Comparison of ENCODE assay signal across 23 cellular contexts in genomic region chr11:11915625-11916024, GRCh38.
DNase-seq lines count a peak whose midpoint lies in the region; ATAC-seq, FAIRE-seq and TF ChIP-seq lines count a peak whose summit lies in the region.
"Had no signal": no experiment of that assay in that cellular context is flagged by ENCODE, and none has a peak within 500 bp of the region (broad histone marks: within the 10 kb centered on the region; RNA-seq: fewer than 3 reads in every experiment).

No MANE protein-coding gene starts in this region.

- H3K27me3 ChIP-seq in HepG2 (ENCODE audit: control insufficient read depth in 1 of 2, insufficient read depth in 2 of 2, low read length in 2 of 2) (no peaks in the 10 kb centered on the region), right lobe of liver (no peaks in the 10 kb centered on the region)
- no peaks in the 10 kb centered on the region for H3K27me3 ChIP-seq in CD4-positive, alpha-beta T cell (ENCODE audit: control insufficient read depth, insufficient read depth, low read length)
- H3K27me3 ChIP-seq: BE2C, BLaER1 had no signal

- no peak overlapping the region for H3K4me2 ChIP-seq in HepG2 (ENCODE audit: low read depth, low read length)
- H3K4me2 ChIP-seq: BLaER1 had no signal

- H3K9me3 ChIP-seq in HepG2 (ENCODE audit: low read length) (no peaks in the 10 kb centered on the region), right lobe of liver (no peaks in the 10 kb centered on the region), T-helper 17 cell (ENCODE audit: control insufficient read depth, low read length, poor library complexity, severe bottlenecking) (no peaks in the 10 kb centered on the region)
- no peaks in the 10 kb centered on the region for H3K9me3 ChIP-seq in CD4-positive, alpha-beta T cell (ENCODE audit: control insufficient read depth, low read length)
- H3K9me3 ChIP-seq: BE2C, BLaER1, Caco-2 had no signal

- no TSS peak for BruUV-seq in HepG2 (replicated peaks; lab: Mats Ljungman, UMichigan)

- H3K36me3 ChIP-seq in HepG2 (replicated peaks in 1 of 2; ENCODE audit: control insufficient read depth in 1 of 2, insufficient read depth in 2 of 2, low read length in 2 of 2) (no peaks in the 10 kb centered on the region), right lobe of liver (peaks cover 0 to 4% (median under 1%) of the 10 kb centered on the region in 4 donors)
- H3K36me3 ChIP-seq: BE2C had no signal

- FAIRE-seq in HepG2 (lab: Jason Lieb, UNC) = no peak
- FAIRE-seq: D721Med, GM12878, GM18507 had no signal

- intact Hi-C loops in HepG2 (cut with micrococcal nuclease; ENCODE audit: unreplicated experiment) = no loop called here
- intact Hi-C loops in right lobe of liver (cut with DNase I) = no loop called here
- intact Hi-C loops in CD4-positive, alpha-beta T cell (cut with DNase I, micrococcal nuclease) = no loop called here

- H3K4me1 ChIP-seq in HepG2 (ENCODE audit: insufficient read depth, low read length) (no peaks in the 10 kb centered on the region), right lobe of liver (no peaks in the 10 kb centered on the region)
- H3K4me1 ChIP-seq: BE2C, BLaER1, Caco-2 had no signal

- H3K27ac Mint-ChIP-seq in CD4-positive, alpha-beta T cell = peak overlapping the region; percentile 16
- H3K27ac Mint-ChIP-seq in T-helper 17 cell = peak overlapping the region; percentile 56
- peak overlapping the region; percentile 66 for H3K27ac Mint-ChIP-seq in central memory CD8-positive, alpha-beta T cell (ENCODE audit: low read depth)
- H3K27ac Mint-ChIP-seq: CD14-positive monocyte; CD8-positive, alpha-beta T cell had no signal

- no peak for TF ChIP-seq RAD21 in HepG2 (CRISPR knock-in tag; IDR thresholded peaks at IDR 0.05)

- TF ChIP-seq CTCF in HepG2 (CRISPR knock-in tag; IDR thresholded peaks at IDR 0.05) (no peak), right lobe of liver (IDR thresholded peaks at IDR 0.05) (no peak)
- no peak for TF ChIP-seq CTCF in CD4-positive, alpha-beta T cell (IDR thresholded peaks at IDR 0.05)

- no peak for TF ChIP-seq EP300 in HepG2 (IDR thresholded peaks at IDR 0.05; ENCODE audit: low read depth in 2 of 2, low read length in 2 of 2)
- TF ChIP-seq EP300 in HepG2 (CRISPR knock-in tag; IDR thresholded peaks at IDR 0.05; ENCODE audit: borderline replicate concordance) = no peak

- WGBS in HepG2 (ENCODE audit: low lambda C conversion rate) = 94% methylated on average over 2 of the region's 2 CpGs
- WGBS in right lobe of liver (ENCODE audit: insufficient coverage, low coverage, low lambda C conversion rate, missing lambda C conversion rate) = 93% methylated on average over 2 of the region's 2 CpGs

- H3K9ac ChIP-seq in HepG2 (ENCODE audit: insufficient read depth, low read depth, low read length) = no peak overlapping the region
- H3K9ac ChIP-seq: BLaER1 had no signal

- TF ChIP-seq POLR2A in HepG2 (IDR thresholded peaks at IDR 0.05; ENCODE audit: insufficient read depth in 1 of 2, low read depth in 2 of 2, low read length in 2 of 2) (no peak), right lobe of liver (IDR thresholded peaks at IDR 0.05) (no peak)

- no peaks in the 10 kb centered on the region for H3K79me2 ChIP-seq in HepG2 (ENCODE audit: insufficient read depth, low read length)

- H4K20me1 ChIP-seq in HepG2 (ENCODE audit: insufficient read depth, low read length) = no peaks in the 10 kb centered on the region
- H4K20me1 ChIP-seq: BLaER1 had no signal

- CTCF ChIA-PET in HepG2 (lab: Yijun Ruan, JAX; ENCODE audit: low intra/inter-chr PET ratio, low total read pairs) = no interaction called here
- CTCF ChIA-PET in CD4-positive, alpha-beta T cell (lab: Charles Lee) = interaction anchor here (0.5 kb wide), 1 partner anchor 125 kb away, joined by 3 read pairs; no protein-coding TSS in a partner anchor

- H3K4me1 Mint-ChIP-seq in CD4-positive, alpha-beta T cell (ENCODE audit: low read depth) = peaks cover 5% of the 10 kb centered on the region
- peaks cover 8% of the 10 kb centered on the region for H3K4me1 Mint-ChIP-seq in T-helper 17 cell
- H3K4me1 Mint-ChIP-seq in central memory CD8-positive, alpha-beta T cell = peaks cover 11% of the 10 kb centered on the region
- H3K4me1 Mint-ChIP-seq: CD14-positive monocyte had no signal

- in situ Hi-C loops in HepG2 (cut with HindIII; ENCODE audit: extremely low pct_ligation_motif_present, low pct_unique_long_range_greater_than_20kb) = no loop called here

- H3K4me3 ChIP-seq in HepG2 (replicated peaks in 1 of 3; ENCODE audit: insufficient read depth in 1 of 3, low read depth in 2 of 3, low read length in 3 of 3) (no peak overlapping the region), right lobe of liver (no peak overlapping the region)
- H3K4me3 ChIP-seq: BLaER1, GM12878 had no signal

- POLR2A ChIA-PET in HepG2 (lab: Yijun Ruan, JAX) = no interaction called here
- POLR2A ChIA-PET in CD4-positive, alpha-beta T cell (lab: Charles Lee) = no interaction called here

- H3K9me3 Mint-ChIP-seq in CD4-positive, alpha-beta T cell = no peaks in the 10 kb centered on the region
- no peaks in the 10 kb centered on the region for H3K9me3 Mint-ChIP-seq in central memory CD8-positive, alpha-beta T cell
- H3K9me3 Mint-ChIP-seq: CD14-positive monocyte; CD8-positive, alpha-beta T cell had no signal

- ATAC-seq in HepG2 = no peak
- no peak for ATAC-seq in right lobe of liver
- ATAC-seq in CD4-positive, alpha-beta T cell (ENCODE audit: poor library complexity) = no peak
- ATAC-seq in T-helper 17 cell = no peak
- no peak for ATAC-seq in central memory CD8-positive, alpha-beta T cell (replicated peaks; ENCODE audit: extremely low read depth, poor library complexity, severe bottlenecking)
- ATAC-seq: CD8-positive, alpha-beta T cell; GM12878 had no signal

- H3K36me3 Mint-ChIP-seq in CD4-positive, alpha-beta T cell (ENCODE audit: low read depth) = peaks cover 77% of the 10 kb centered on the region
- peaks cover 15% of the 10 kb centered on the region for H3K36me3 Mint-ChIP-seq in T-helper 17 cell (ENCODE audit: low read depth)
- peaks cover 27% of the 10 kb centered on the region for H3K36me3 Mint-ChIP-seq in central memory CD8-positive, alpha-beta T cell (ENCODE audit: insufficient read depth)

- H2AFZ ChIP-seq in HepG2 (ENCODE audit: low read length) = no peak overlapping the region

- H3K27ac ChIP-seq in HepG2 (ENCODE audit: extremely low read length, insufficient read depth, low read length) (no peak overlapping the region), right lobe of liver (no peak overlapping the region)
- H3K27ac ChIP-seq in CD4-positive, alpha-beta T cell (ENCODE audit: low read depth, low read length) = no peak overlapping the region
- H3K27ac ChIP-seq: BLaER1 had no signal

- no peak for DNase-seq in HepG2 (ENCODE audit: low spot score)
- DNase-seq in right lobe of liver = no peak
- DNase-seq in CD4-positive, alpha-beta T cell = no peak
- DNase-seq in T-helper 17 cell = no peak
- no peak for DNase-seq in central memory CD8-positive, alpha-beta T cell (ENCODE audit: low spot score in 2 of 2)
- DNase-seq in NCI-H2029 (lab: John Stamatoyannopoulos, UW) = no peak
- DNase-seq in EL = no peak
- no peak for DNase-seq in HT-29 (ENCODE audit: low spot score)
- DNase-seq: 8988T; ACHN; BE2C; C1 segment of cervical spinal cord; Caco-2; Calu3; CD4-positive, CD25-positive, alpha-beta regulatory T cell; CD8-positive, alpha-beta T cell; DMS79 treated with DMSO at 0.1 percent for 48 hours; GDM1 had no signal

- no peaks in the 10 kb centered on the region for H3K27me3 Mint-ChIP-seq in CD4-positive, alpha-beta T cell
- H3K27me3 Mint-ChIP-seq in T-helper 17 cell = no peaks in the 10 kb centered on the region
- no peaks in the 10 kb centered on the region for H3K27me3 Mint-ChIP-seq in central memory CD8-positive, alpha-beta T cell
- H3K27me3 Mint-ChIP-seq: CD4-positive, CD25-positive, alpha-beta regulatory T cell had no signal

- no peak overlapping the region for H3K4me3 Mint-ChIP-seq in CD4-positive, alpha-beta T cell
- H3K4me3 Mint-ChIP-seq in T-helper 17 cell = no peak overlapping the region
- no peak overlapping the region for H3K4me3 Mint-ChIP-seq in central memory CD8-positive, alpha-beta T cell
- H3K4me3 Mint-ChIP-seq: CD14-positive monocyte; CD4-positive, CD25-positive, alpha-beta regulatory T cell; CD8-positive, alpha-beta T cell had no signal

TF ChIP-seq in HepG2, 621 proteins besides CTCF, POLR2A, EP300 and RAD21:
- peak; percentile 24 to 53; a peak in 3 of 4 replicates for TF ChIP-seq MAFK (conservative IDR thresholded peaks at IDR 0.05 in 1 of 2, IDR thresholded peaks at IDR 0.05 in 1 of 2; ENCODE audit: low read length in 2 of 2)
- TF ChIP-seq CC2D1A (CRISPR knock-in tag; IDR thresholded peaks at IDR 0.05) = no peak
- TF ChIP-seq MYNN (CRISPR knock-in tag; IDR thresholded peaks at IDR 0.05; ENCODE audit: low read depth) = no peak

Comparison
In these comparisons a context has a peak if more than half of its experiments do, and no peak if none do; other contexts are left out.
1. H3K27ac Mint-ChIP-seq: peak in every context shown above with its lines; median percentile 66 in central memory CD8-positive, alpha-beta T cell; 56 in T-helper 17 cell; 16 in CD4-positive, alpha-beta T cell.